ENCODE assay signal across 8 cellular contexts in the genomic region with DNA sequence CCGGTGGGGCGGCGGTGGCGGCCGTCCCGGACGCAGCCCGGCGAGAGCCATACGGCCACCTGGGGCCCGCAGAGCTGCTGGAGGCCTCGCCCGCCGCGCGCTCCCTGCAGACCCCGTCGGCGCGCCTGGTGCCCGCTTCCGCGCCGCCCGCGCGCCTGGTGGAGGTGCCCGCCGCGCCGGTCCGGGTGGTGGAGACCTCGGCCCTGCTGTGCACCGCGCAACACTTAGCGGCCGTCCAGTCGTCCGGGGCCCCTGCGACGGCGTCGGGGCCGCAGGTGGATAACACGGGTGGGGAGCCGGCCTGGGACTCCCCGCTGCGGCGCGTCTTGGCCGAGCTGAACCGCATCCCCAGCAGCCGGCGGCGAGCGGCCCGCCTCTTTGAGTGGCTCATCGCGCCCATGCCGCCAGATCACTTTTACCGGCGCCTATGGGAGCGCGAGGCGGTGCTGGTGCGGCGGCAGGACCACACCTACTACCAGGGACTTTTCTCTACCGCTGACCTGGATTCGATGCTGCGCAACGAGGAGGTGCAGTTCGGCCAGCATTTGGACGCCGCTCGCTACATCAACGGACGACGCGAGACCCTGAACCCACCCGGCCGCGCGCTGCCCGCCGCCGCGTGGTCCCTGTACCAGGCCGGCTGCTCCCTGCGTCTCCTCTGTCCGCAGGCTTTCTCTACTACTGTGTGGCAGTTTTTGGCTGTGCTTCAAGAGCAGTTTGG. TPM values are rescaled to one million over a fixed set of nuclear protein-coding genes. Genes with fewer than 3 reads are reported as not detected.
DNase-seq lines count a peak whose midpoint lies in the region; ATAC-seq, FAIRE-seq and TF ChIP-seq lines count a peak whose summit lies in the region.

No MANE protein-coding gene starts in this region.

- H3K9ac ChIP-seq in astrocyte (ENCODE audit: low read length) = peak overlapping the region; percentile 89

- in situ Hi-C loops in G401 (cut with HindIII; ENCODE audit: low sequenced_read_pairs) = no loop called here

- TF ChIP-seq CTCF in GM23338 (conservative IDR thresholded peaks at IDR 0.05; ENCODE audit: low read depth in 2 of 2) = no peak
- TF ChIP-seq CTCF in astrocyte (IDR thresholded peaks at IDR 0.05; ENCODE audit: insufficient read depth, low read depth, low read length) = no peak

- H3K4me2 ChIP-seq in GM23338 (peak overlapping the region; percentile 98), astrocyte (ENCODE audit: low read length) (peak overlapping the region; percentile 99)

- FAIRE-seq in astrocyte (lab: Jason Lieb, UNC) = no peak

- H3K9me3 ChIP-seq in astrocyte (ENCODE audit: insufficient read depth, low read depth, low read length) (no peaks in the 10 kb centered on the region), iPS-18c (ENCODE audit: control insufficient read depth, insufficient read depth, low read length) (no peaks in the 10 kb centered on the region)

- H2AFZ ChIP-seq in GM23338 (peak overlapping the region; percentile 80), astrocyte (ENCODE audit: low read depth, low read length) (peak overlapping the region; percentile 100)

- H3F3A ChIP-seq in GM23338 (replicated peaks; ENCODE audit: low read depth) = 0 out of 2 replicates have a peak, but pooled peaks cover 4% of the 10 kb centered on the region

- peak overlapping the region; percentile 87 for H3K4me3 Mint-ChIP-seq in GM23338
- peak overlapping the region; percentile 84 for H3K4me3 Mint-ChIP-seq in T-helper 1 cell treated with Interleukin-12 subunit alpha and Interleukin-12 subunit beta and Interleukin-4 antibody, amounts not matched to agents 30 μg/mL and 1 μg/mL, for 36 hours
- H3K4me3 Mint-ChIP-seq in astrocyte (ENCODE audit: unreplicated experiment) = peak overlapping the region; percentile 84

- H3K27me3 Mint-ChIP-seq in GM23338 (ENCODE audit: insufficient read depth, low read depth, poor library complexity) = peaks cover 16% of the 10 kb centered on the region
- H3K27me3 Mint-ChIP-seq in T-helper 1 cell treated with Interleukin-12 subunit alpha and Interleukin-12 subunit beta and Interleukin-4 antibody, amounts not matched to agents 30 μg/mL and 1 μg/mL, for 36 hours (ENCODE audit: low read depth) = peaks cover 6% of the 10 kb centered on the region
- no peaks in the 10 kb centered on the region for H3K27me3 Mint-ChIP-seq in astrocyte (ENCODE audit: low read depth, unreplicated experiment)

- H3K27me3 ChIP-seq in GM23338 (ENCODE audit: insufficient read depth) (peaks cover 10% of the 10 kb centered on the region; the same call in 1 of the 2 replicates), astrocyte (ENCODE audit: insufficient read depth, low read length) (no peaks in the 10 kb centered on the region)

- peaks cover 22% of the 10 kb centered on the region for H4K20me1 ChIP-seq in GM23338 (replicated peaks; ENCODE audit: insufficient read depth)
- H4K20me1 ChIP-seq in astrocyte (ENCODE audit: insufficient read depth, low read length) = peaks cover 46% of the 10 kb centered on the region

- H3K9me3 Mint-ChIP-seq in GM23338 (peaks cover 6% of the 10 kb centered on the region; the same call in 2 of the 3 replicates), astrocyte (ENCODE audit: unreplicated experiment) (no peaks in the 10 kb centered on the region)
- H3K9me3 Mint-ChIP-seq in T-helper 1 cell treated with Interleukin-12 subunit alpha and Interleukin-12 subunit beta and Interleukin-4 antibody, amounts not matched to agents 30 μg/mL and 1 μg/mL, for 36 hours = no peaks in the 10 kb centered on the region

- H3K4me3 ChIP-seq in GM23338 (peak overlapping the region; percentile 81), astrocyte (ENCODE audit: insufficient read depth, low read depth, low read length) (peak overlapping the region; percentile 84), iPS-18c (ENCODE audit: insufficient read depth, low read depth, low read length) (peak overlapping the region; percentile 73)

- H3K4me1 ChIP-seq in GM23338 (ENCODE audit: insufficient read depth) = peaks cover 22% of the 10 kb centered on the region
- H3K4me1 ChIP-seq in astrocyte (ENCODE audit: insufficient read depth, low read length) = peaks cover 15% of the 10 kb centered on the region

- H3K4me1 Mint-ChIP-seq in GM23338 = peaks cover 20% of the 10 kb centered on the region
- peaks cover 31% of the 10 kb centered on the region for H3K4me1 Mint-ChIP-seq in T-helper 1 cell treated with Interleukin-12 subunit alpha and Interleukin-12 subunit beta and Interleukin-4 antibody, amounts not matched to agents 30 μg/mL and 1 μg/mL, for 36 hours (ENCODE audit: low read depth)
- peaks cover 3% of the 10 kb centered on the region for H3K4me1 Mint-ChIP-seq in astrocyte (ENCODE audit: low read depth, unreplicated experiment)

- no peaks in the 10 kb centered on the region for H3K9me2 ChIP-seq in GM23338 (ENCODE audit: insufficient read depth)

- DNase-seq in G401 (ENCODE audit: low spot score) = peak; percentile 66
- peak; percentile 68 for DNase-seq in GM23338 (ENCODE audit: low spot score)
- DNase-seq in M059J (ENCODE audit: low read depth) = peak; percentile 76
- peak; percentile 65 for DNase-seq in astrocyte (ENCODE audit: low read depth)
- DNase-seq in stimulated activated CD4-positive, alpha-beta T cell treated with anti-CD3 and anti-CD28 coated beads, Interleukin-12 subunit alpha, Interleukin-12 subunit beta, amount 100 ng/mL, for 24 hours (ENCODE audit: low read depth in 2 of 2) = peak; percentile 41 to 64
- no peak for DNase-seq in SKM-1 treated with dmso at 0.1 percent for 144 hours (lab: John Stamatoyannopoulos, UW; ENCODE audit: unreplicated experiment)

- H3K27ac ChIP-seq in GM23338 (ENCODE audit: low read depth) = no peak overlapping the region
- peak overlapping the region; percentile 66 for H3K27ac ChIP-seq in astrocyte (ENCODE audit: low read depth, low read length)

- H3K36me3 ChIP-seq in GM23338 (ENCODE audit: insufficient read depth) (0 out of 2 replicates have a peak, but pooled peaks cover 5% of the 10 kb centered on the region), astrocyte (ENCODE audit: insufficient read depth, low read length) (peaks cover 4% of the 10 kb centered on the region)

- H3K79me2 ChIP-seq in GM23338 (replicated peaks; ENCODE audit: insufficient read depth) (peaks cover 40% of the 10 kb centered on the region), astrocyte (ENCODE audit: insufficient read depth, low read length) (peaks cover 32% of the 10 kb centered on the region)

- peak; percentile 70 for ATAC-seq in GM23338

- H3K27ac Mint-ChIP-seq in GM23338 (no peak overlapping the region), astrocyte (ENCODE audit: unreplicated experiment) (no peak overlapping the region)
- peak overlapping the region; percentile 63 for H3K27ac Mint-ChIP-seq in T-helper 1 cell treated with Interleukin-12 subunit alpha and Interleukin-12 subunit beta and Interleukin-4 antibody, amounts not matched to agents 30 μg/mL and 1 μg/mL, for 36 hours

- peaks cover 39% of the 10 kb centered on the region for H3K36me3 Mint-ChIP-seq in GM23338 (ENCODE audit: low read depth)
- peaks cover 26% of the 10 kb centered on the region for H3K36me3 Mint-ChIP-seq in T-helper 1 cell treated with Interleukin-12 subunit alpha and Interleukin-12 subunit beta and Interleukin-4 antibody, amounts not matched to agents 30 μg/mL and 1 μg/mL, for 36 hours (ENCODE audit: low read depth)
- H3K36me3 Mint-ChIP-seq in astrocyte (ENCODE audit: low read depth, unreplicated experiment) = peaks cover 7% of the 10 kb centered on the region

TF ChIP-seq in GM23338, 12 proteins besides CTCF, POLR2A, EP300 and RAD21:
- TF ChIP-seq POLR2AphosphoS5 (IDR thresholded peaks at IDR 0.05; ENCODE audit: low read depth) (0 out of 2 replicates have a peak, but pooled peaks have one; percentile 16), EZH2phosphoT487 (IDR thresholded peaks at IDR 0.05; ENCODE audit: unreplicated experiment) (no peak)

RNA-seq across cellular contexts. Expression of a gene that starts 0.7 kb away (rescaled TPM):
- 0.07 and 0.31 TPM in 2 replicates for total RNA-seq in G401 (2014; rRNA removed; shearing (Covaris generic))
- 54.2 and 57.3 TPM in 2 replicates for total RNA-seq in GM23338 (2014; rRNA removed; shearing (Covaris generic))
- polyA plus RNA-seq in GM23338 (2016; fragmentation: Nextera tagmentation; extraction: Ambion mirVana) = 21.2 and 24.6 TPM in 2 replicates
- 7.2 and 14.1 TPM in 2 replicates for total RNA-seq in M059J (2014; rRNA removed; shearing (Covaris generic))
- 11.3 and 12.5 TPM in 2 replicates for total RNA-seq in astrocyte

RNA-seq across cellular contexts. Expression of a gene that starts 33.1 kb away (rescaled TPM):
- 16.6 and 49.1 TPM in 2 replicates for total RNA-seq in G401 (2014; rRNA removed; shearing (Covaris generic))
- total RNA-seq in GM23338 (2014; rRNA removed; shearing (Covaris generic)) = 34.3 and 36.7 TPM in 2 replicates
- polyA plus RNA-seq in GM23338 (2016; fragmentation: Nextera tagmentation; extraction: Ambion mirVana) = 30.2 and 32.1 TPM in 2 replicates
- 15.2 and 21.8 TPM in 2 replicates for total RNA-seq in M059J (2014; rRNA removed; shearing (Covaris generic))
- total RNA-seq in astrocyte = 89.2 and 93.9 TPM in 2 replicates

RNA-seq across cellular contexts. Expression of a gene that starts 45.5 kb away (rescaled TPM):
- total RNA-seq in G401 (2014; rRNA removed; shearing (Covaris generic)) = not detected in 2 replicates
- 6.0 and 9.2 TPM in 2 replicates for total RNA-seq in GM23338 (2014; rRNA removed; shearing (Covaris generic))
- polyA plus RNA-seq in GM23338 (2016; fragmentation: Nextera tagmentation; extraction: Ambion mirVana) = 3.7 and 5.1 TPM in 2 replicates
- 2.1 and 2.8 TPM in 2 replicates for total RNA-seq in M059J (2014; rRNA removed; shearing (Covaris generic))
- 2.1 and 2.5 TPM in 2 replicates for total RNA-seq in astrocyte
